In the genomic region with DNA sequence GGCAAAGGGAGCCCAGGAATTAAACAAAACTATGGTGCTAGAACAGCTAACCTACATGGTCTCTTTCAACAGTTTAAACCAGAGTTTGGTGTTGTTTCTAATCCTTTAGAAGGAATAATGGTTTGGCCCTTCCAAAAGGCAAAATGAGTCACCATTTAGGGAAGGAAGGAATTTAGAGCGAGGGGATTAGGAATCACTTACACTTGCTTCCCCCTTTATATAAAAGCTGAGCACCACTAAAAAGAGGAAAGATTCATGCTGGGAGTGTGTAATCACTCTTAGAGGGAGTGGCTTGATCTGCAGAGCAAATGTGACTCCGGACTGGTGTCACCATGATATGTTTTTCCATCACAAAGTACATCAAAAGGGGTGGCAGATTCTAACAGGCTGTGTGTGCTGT, we compare ENCODE assay signal across 28 cellular contexts.
"Had no signal": no experiment of that assay in that cellular context is flagged by ENCODE, and none has a peak within 500 bp of the region (broad histone marks: within the 10 kb centered on the region; RNA-seq: fewer than 3 reads in every experiment).

No MANE protein-coding gene starts in this region.

- H3K27me3 ChIP-seq: right atrium auricular region, thyroid gland, upper lobe of left lung, vagina had no signal

- H3K4me1 Mint-ChIP-seq: activated CD4-positive, alpha-beta memory T cell treated with anti-CD3 and anti-CD28 coated beads, Interleukin-2, amount 10 ng/mL, durations not matched to agents 7 days and 5 days; activated CD4-positive, alpha-beta T cell treated with anti-CD3 and anti-CD28 coated beads, Interleukin-2, amount 10 ng/mL, durations not matched to agents 24 days and 14 days; immature natural killer cell; memory B cell; stimulated activated naive B cell treated with anti-CD40 and anti-IgM and Interleukin-4, amounts not matched to agents 10 μg/mL and 1 μg/mL and 100 μg/mL, for 72 hours had no signal

- H3K4me3 Mint-ChIP-seq: activated CD4-positive, alpha-beta memory T cell treated with anti-CD3 and anti-CD28 coated beads, Interleukin-2, amount 10 ng/mL, durations not matched to agents 7 days and 5 days; activated CD4-positive, alpha-beta T cell treated with anti-CD3 and anti-CD28 coated beads, Interleukin-2, amount 10 ng/mL, durations not matched to agents 24 days and 14 days; activated T-cell treated with anti-CD3 and anti-CD28 coated beads, Interleukin-2, amount 50 U/mL, for 24 hours; immature natural killer cell; memory B cell; natural killer cell treated with Interleukin-12 subunit alpha and Interleukin-12 subunit beta and Interleukin-15 and Interleukin-18, amount 100 ng/mL, for 72 hours; stimulated activated naive B cell treated with anti-CD40 and anti-IgM and Interleukin-4, amounts not matched to agents 10 μg/mL and 1 μg/mL and 100 μg/mL, for 72 hours; T-helper 2 cell treated with Interferon-gamma antibody and Interleukin-4, amounts not matched to agents 5 μg/mL and 100 μg/mL, for 36 hours had no signal

- H3K4me1 ChIP-seq: pancreas, prostate gland, right atrium auricular region, thyroid gland, upper lobe of left lung, vagina had no signal

- ATAC-seq: activated CD4-positive, CD25-positive, alpha-beta regulatory T cell treated with anti-CD3 and anti-CD28 coated beads, Interleukin-2, amount 50 U/mL, for 24 hours; natural killer cell treated with Interleukin-12 subunit alpha and Interleukin-12 subunit beta and Interleukin-15 and Interleukin-18, amount 100 ng/mL, for 72 hours; pancreas; stimulated activated naive B cell treated with anti-CD40 and anti-IgM and Interleukin-4, amounts not matched to agents 10 μg/mL and 1 μg/mL and 100 μg/mL, for 72 hours had no signal

- H3K27ac ChIP-seq: pancreas, prostate gland, right atrium auricular region, stomach, thyroid gland, upper lobe of left lung, vagina, WERI-Rb-1 had no signal

- H3K27ac Mint-ChIP-seq: activated CD4-positive, alpha-beta memory T cell treated with anti-CD3 and anti-CD28 coated beads, Interleukin-2, amount 10 ng/mL, durations not matched to agents 7 days and 5 days; activated CD4-positive, alpha-beta T cell treated with anti-CD3 and anti-CD28 coated beads, Interleukin-2, amount 10 ng/mL, durations not matched to agents 24 days and 14 days; activated T-cell treated with anti-CD3 and anti-CD28 coated beads, Interleukin-2, amount 50 U/mL, for 24 hours; immature natural killer cell; memory B cell; natural killer cell treated with Interleukin-12 subunit alpha and Interleukin-12 subunit beta and Interleukin-15 and Interleukin-18, amount 100 ng/mL, for 72 hours; stimulated activated naive B cell treated with anti-CD40 and anti-IgM and Interleukin-4, amounts not matched to agents 10 μg/mL and 1 μg/mL and 100 μg/mL, for 72 hours; T-helper 2 cell treated with Interferon-gamma antibody and Interleukin-4, amounts not matched to agents 5 μg/mL and 100 μg/mL, for 36 hours had no signal

- H3K9me3 Mint-ChIP-seq: activated CD4-positive, alpha-beta memory T cell treated with anti-CD3 and anti-CD28 coated beads, Interleukin-2, amount 10 ng/mL, durations not matched to agents 7 days and 5 days; activated CD4-positive, alpha-beta T cell treated with anti-CD3 and anti-CD28 coated beads, Interleukin-2, amount 10 ng/mL, durations not matched to agents 24 days and 14 days; activated T-cell treated with anti-CD3 and anti-CD28 coated beads, Interleukin-2, amount 50 U/mL, for 24 hours; memory B cell; natural killer cell treated with Interleukin-12 subunit alpha and Interleukin-12 subunit beta and Interleukin-15 and Interleukin-18, amount 100 ng/mL, for 72 hours; stimulated activated naive B cell treated with anti-CD40 and anti-IgM and Interleukin-4, amounts not matched to agents 10 μg/mL and 1 μg/mL and 100 μg/mL, for 72 hours; T-helper 2 cell treated with Interferon-gamma antibody and Interleukin-4, amounts not matched to agents 5 μg/mL and 100 μg/mL, for 36 hours had no signal

- H3K36me3 Mint-ChIP-seq: immature natural killer cell; memory B cell; natural killer cell treated with Interleukin-12 subunit alpha and Interleukin-12 subunit beta and Interleukin-15 and Interleukin-18, amount 100 ng/mL, for 72 hours; stimulated activated naive B cell treated with anti-CD40 and anti-IgM and Interleukin-4, amounts not matched to agents 10 μg/mL and 1 μg/mL and 100 μg/mL, for 72 hours had no signal

- H3K36me3 ChIP-seq: pancreas, prostate gland, right atrium auricular region, stomach, thyroid gland, upper lobe of left lung, vagina, WERI-Rb-1 had no signal

- DNase-seq: activated CD4-positive, alpha-beta memory T cell treated with anti-CD3 and anti-CD28 coated beads, Interleukin-2, amount 10 ng/mL, durations not matched to agents 7 days and 5 days; activated CD4-positive, alpha-beta T cell treated with anti-CD3 and anti-CD28 coated beads, Interleukin-2, amount 10 ng/mL, durations not matched to agents 24 days and 14 days; activated CD8-positive, alpha-beta memory T cell treated with anti-CD3 and anti-CD28 coated beads, Interleukin-2, amount 50 U/mL, for 48 hours; activated gamma-delta T cell; activated naive CD4-positive, alpha-beta T cell treated with anti-CD3 and anti-CD28 coated beads, Interleukin-2, amount 50 U/mL, for 16 hours; activated T-cell treated with anti-CD3 and anti-CD28 coated beads, Interleukin-2, amount 50 U/mL, for 24 hours; amniotic stem cell; caudate nucleus; foreskin fibroblast; head of caudate nucleus; hippocampal formation; immature natural killer cell; nucleus accumbens; pancreas; stimulated activated CD4-positive, alpha-beta T cell treated with anti-CD3 and anti-CD28 coated beads, Interleukin-15, amount 100 ng/mL, for 24 hours; stimulated activated CD4-positive, alpha-beta T cell treated with anti-CD3 and anti-CD28 coated beads, Interleukin-2, amount 100 ng/mL, for 24 hours; stimulated activated naive B cell treated with anti-CD40 and anti-IgM and Interleukin-4, amounts not matched to agents 10 μg/mL and 1 μg/mL and 100 μg/mL, for 72 hours; stomach; thyroid gland; upper lobe of left lung; WERI-Rb-1 had no signal

- H3K4me3 ChIP-seq: pancreas, prostate gland, right atrium auricular region, stomach, thyroid gland, upper lobe of left lung, vagina had no signal

- H3K9me3 ChIP-seq: pancreas, prostate gland, right atrium auricular region, stomach, thyroid gland, upper lobe of left lung, vagina had no signal
